Comparison of ENCODE assay signal across 11 cellular contexts in genomic region chr6:99013145-99013544, GRCh38.
DNase-seq lines count a peak whose midpoint lies in the region; ATAC-seq and TF ChIP-seq lines count a peak whose summit lies in the region.
"Had no signal": no experiment of that assay in that cellular context is flagged by ENCODE, and none has a peak within 500 bp of the region (broad histone marks: within the 10 kb centered on the region; RNA-seq: fewer than 3 reads in every experiment).

No MANE protein-coding gene starts in this region.

- H3K36me3 ChIP-seq in mesenchymal stem cell (ENCODE audit: control insufficient read depth in 1 of 2, insufficient read depth in 2 of 2, low read depth in 1 of 2, low read length in 2 of 2) (no peaks in the 10 kb centered on the region), Peyer's patch (no peaks in the 10 kb centered on the region)

- no peak overlapping the region for H2BK5ac ChIP-seq in mesenchymal stem cell (ENCODE audit: low read depth, low read length, poor library complexity, severe bottlenecking)

- no peak for TF ChIP-seq POLR2A in Peyer's patch (IDR thresholded peaks at IDR 0.05)

- peak overlapping the region in 1 of 2 experiments; percentile 8 for H3K4me3 ChIP-seq in mesenchymal stem cell (ENCODE audit: insufficient read depth in 1 of 2, low read depth in 1 of 2, low read length in 2 of 2)
- H3K4me3 ChIP-seq in Peyer's patch, result no peak overlapping the region
- H3K4me3 ChIP-seq: mucosa of descending colon had no signal

- H2BK15ac ChIP-seq in mesenchymal stem cell (ENCODE audit: low read depth, poor library complexity, severe bottlenecking), result no peak overlapping the region

- H2BK120ac ChIP-seq in mesenchymal stem cell (ENCODE audit: low read depth, low read length), result no peak overlapping the region

- WGBS in mesenchymal stem cell, result 8% methylated on average over 1 of the region's 2 CpGs

- TF ChIP-seq CTCF in Peyer's patch (IDR thresholded peaks at IDR 0.05), result no peak

- H3K79me1 ChIP-seq in mesenchymal stem cell (replicated peaks; ENCODE audit: low read length, poor library complexity, severe bottlenecking), result no peaks in the 10 kb centered on the region

- H4K8ac ChIP-seq in mesenchymal stem cell (ENCODE audit: low read length), result no peak overlapping the region

- in situ Hi-C loops in Caki2 (cut with HindIII; ENCODE audit: low pct_unique_long_range_greater_than_20kb, low sequenced_read_pairs), result no loop called here

- H2BK12ac ChIP-seq in mesenchymal stem cell (ENCODE audit: low read length in 2 of 2), result no peak overlapping the region

- H3K27ac ChIP-seq in mesenchymal stem cell (ENCODE audit: low read length, poor library complexity, severe bottlenecking) (peak overlapping the region; percentile 86), Peyer's patch (no peak overlapping the region)

- H3K18ac ChIP-seq in mesenchymal stem cell (ENCODE audit: low read depth in 1 of 2, low read length in 2 of 2), result no peak overlapping the region

- H3K23ac ChIP-seq in mesenchymal stem cell (ENCODE audit: low read length in 2 of 2), result no peak overlapping the region

- ATAC-seq in GM18502 (IDR thresholded peaks at IDR 0.05; ENCODE audit: poor library complexity, unreplicated experiment) (no peak), HG02623 (IDR thresholded peaks at IDR 0.05; ENCODE audit: unreplicated experiment) (no peak)
- ATAC-seq: mucosa of descending colon had no signal

- H2AFZ ChIP-seq in mesenchymal stem cell (ENCODE audit: low read depth, low read length), result no peak overlapping the region

- H3K9me3 ChIP-seq in mesenchymal stem cell (ENCODE audit: control insufficient read depth, low read length), result no peaks in the 10 kb centered on the region
- H3K9me3 ChIP-seq in Peyer's patch, result no peaks in the 10 kb centered on the region
- H3K9me3 ChIP-seq: mucosa of descending colon had no signal

- H4K91ac ChIP-seq in mesenchymal stem cell (ENCODE audit: low read length), result no peak overlapping the region

- H3K27me3 ChIP-seq in mesenchymal stem cell (ENCODE audit: control insufficient read depth in 1 of 2, insufficient read depth in 1 of 2, low read length in 2 of 2) (no peaks in the 10 kb centered on the region), Peyer's patch (no peaks in the 10 kb centered on the region)

- no peak overlapping the region for H3K14ac ChIP-seq in mesenchymal stem cell (ENCODE audit: low read length in 2 of 2)

- no peak overlapping the region for H3K9ac ChIP-seq in mesenchymal stem cell (ENCODE audit: low read length)

- no peak overlapping the region for H3K4ac ChIP-seq in mesenchymal stem cell (ENCODE audit: low read depth in 1 of 2, low read length in 2 of 2)

- H3K4me1 ChIP-seq in mesenchymal stem cell (ENCODE audit: control insufficient read depth, insufficient read depth, low read depth, low read length) (peaks cover 4% of the 10 kb centered on the region), Peyer's patch (no peaks in the 10 kb centered on the region)

- H3K4me2 ChIP-seq in mesenchymal stem cell (ENCODE audit: low read length, poor library complexity, severe bottlenecking), result no peak overlapping the region

- peak; percentile 96 for DNase-seq in Caki2 (ENCODE audit: low read depth)
- DNase-seq in NCI-H460 (ENCODE audit: extremely low read depth, low read depth), result peak; percentile 33
- peak; percentile 34 for DNase-seq in brain pericyte (ENCODE audit: low read depth, low spot score)
- DNase-seq in mesenchymal stem cell, result peak; percentile 92
- DNase-seq in SIG-M5 (lab: John Stamatoyannopoulos, UW), result no peak
- DNase-seq in Peyer's patch, result no peak
- DNase-seq: caudate nucleus, mucosa of descending colon, NCI-H524 had no signal

- no peak overlapping the region for H2AK5ac ChIP-seq in mesenchymal stem cell (ENCODE audit: low read length, severe bottlenecking)

Comparison
In these comparisons a context has a peak if more than half of its experiments do, and no peak if none do; other contexts are left out.
1. DNase-seq: peak in Caki2 (single experiment), NCI-H460 (single experiment), brain pericyte (single experiment) and mesenchymal stem cell (single experiment); none in SIG-M5 (single experiment) and Peyer's patch (0 of 3).